In genomic region chr16:1776672-1776955, GRCh38 we compare ENCODE assay signal across 20 cellular contexts. TPM values are rescaled to one million over a fixed set of nuclear protein-coding genes. Genes with fewer than 3 reads are reported as not detected.
DNase-seq lines count a peak whose midpoint lies in the region; ATAC-seq and TF ChIP-seq lines count a peak whose summit lies in the region.
"Had no signal": no experiment of that assay in that cellular context is flagged by ENCODE, and none has a peak within 500 bp of the region (broad histone marks: within the 10 kb centered on the region; RNA-seq: fewer than 3 reads in every experiment).

No MANE protein-coding gene starts in this region.

- no peak overlapping the region for H3K4me2 ChIP-seq in IMR-90 (ENCODE audit: low read depth, low read length)

- CTCF ChIA-PET in IMR-90 (lab: Yijun Ruan, JAX) = no interaction called here

- POLR2A ChIA-PET in IMR-90 (lab: Charles Lee; ENCODE audit: unreplicated experiment) = no interaction called here

- no peak overlapping the region for H3K9ac ChIP-seq in IMR-90 (ENCODE audit: low read depth, low read length)
- H3K9ac ChIP-seq: GM23248 had no signal

- peaks cover 17 to 63% of the 10 kb centered on the region in 2 experiments for H3K79me1 ChIP-seq in IMR-90 (ENCODE audit: low read depth in 1 of 2, low read length in 2 of 2)

- H3K4me1 Mint-ChIP-seq in mesothelial cell of epicardium = peaks cover 19% of the 10 kb centered on the region
- peaks cover 6% of the 10 kb centered on the region for H3K4me1 Mint-ChIP-seq in type B pancreatic cell (ENCODE audit: unreplicated experiment)

- dilution Hi-C loops in IMR-90 (cut with HindIII; ENCODE audit: low sequenced_read_pairs, unreplicated experiment) = no loop called here

- H3K27ac ChIP-seq in left ventricle myocardium inferior (replicated peaks) (no peak overlapping the region), IMR-90 (ENCODE audit: insufficient read depth, low read length) (no peak overlapping the region)
- H3K27ac ChIP-seq: C4-2B, GM23248 had no signal

- H3K36me3 Mint-ChIP-seq in mesothelial cell of epicardium (no peaks in the 10 kb centered on the region), type B pancreatic cell (peaks cover 4% of the 10 kb centered on the region)

- H3K27me3 ChIP-seq in left ventricle myocardium inferior (ENCODE audit: low read depth) = no peaks in the 10 kb centered on the region
- H3K27me3 ChIP-seq in IMR-90 (ENCODE audit: control insufficient read depth, insufficient read depth, low read length) = no peaks in the 10 kb centered on the region

- peak overlapping the region; percentile 51 for H2AFZ ChIP-seq in IMR-90 (replicated peaks; ENCODE audit: low read length, poor library complexity)
- H2AFZ ChIP-seq: GM23248 had no signal

- no peak overlapping the region for H3K14ac ChIP-seq in IMR-90 (replicated peaks; ENCODE audit: low read depth, low read length)

- peak; percentile 49 for DNase-seq in Right ventricle myocardium inferior (ENCODE audit: missing footprints)
- no peak for DNase-seq in left ventricle myocardium inferior
- no peak for DNase-seq in IMR-90
- no peak for DNase-seq in mesothelial cell of epicardium (ENCODE audit: low spot score in 2 of 2, unreplicated experiment in 2 of 2)
- no peak for DNase-seq in type B pancreatic cell (ENCODE audit: extremely low spot score, unreplicated experiment)
- no peak for DNase-seq in foreskin melanocyte
- DNase-seq in GM20000 (ENCODE audit: low spot score) = no peak
- DNase-seq in germinal center (ENCODE audit: low spot score) = no peak
- DNase-seq: DMS79 treated with DMSO at 0.1 percent for 48 hours, GM23248, KBM-7, NCI-H187, NCI-H2107, NCI-H510A, NCI-H748 treated with DMSO at 0.1 percent for 48 hours, OCI-M1, SIG-M5 had no signal

- intact Hi-C loops in Right ventricle myocardium inferior (cut with DNase I) (no loop called here), left ventricle myocardium inferior (cut with micrococcal nuclease) (no loop called here), IMR-90 (cut with micrococcal nuclease) (no loop called here)

- H3K4me3 Mint-ChIP-seq in mesothelial cell of epicardium (peak overlapping the region; percentile 13), type B pancreatic cell (peak overlapping the region; percentile 41)

- H3K23ac ChIP-seq in IMR-90 (ENCODE audit: low read depth, low read length) = no peak overlapping the region

- no peak overlapping the region for H2BK5ac ChIP-seq in IMR-90 (ENCODE audit: low read depth, low read length, poor library complexity, severe bottlenecking)

- no peak overlapping the region for H4K91ac ChIP-seq in IMR-90 (ENCODE audit: insufficient read depth, low read depth, low read length)

- TF ChIP-seq CTCF in left ventricle myocardium inferior (IDR thresholded peaks at IDR 0.05; ENCODE audit: borderline replicate concordance) = no peak
- TF ChIP-seq CTCF in IMR-90 (conservative IDR thresholded peaks at IDR 0.05; ENCODE audit: low read depth, low read length) = no peak
- no peak for TF ChIP-seq CTCF in mesothelial cell of epicardium (IDR thresholded peaks at IDR 0.05; ENCODE audit: unreplicated experiment)
- TF ChIP-seq CTCF in type B pancreatic cell (conservative IDR thresholded peaks at IDR 0.05) = no peak
- no peak for TF ChIP-seq CTCF in GM20000 (IDR thresholded peaks at IDR 0.05; ENCODE audit: extremely low read depth, missing control alignments)

- H3K9me3 Mint-ChIP-seq in mesothelial cell of epicardium (no peaks in the 10 kb centered on the region), type B pancreatic cell (no peaks in the 10 kb centered on the region)

- H3K4me3 ChIP-seq in left ventricle myocardium inferior (no peak overlapping the region), IMR-90 (ENCODE audit: insufficient read depth, low read depth, low read length) (no peak overlapping the region)
- H3K4me3 ChIP-seq: GM23248 had no signal

- TF ChIP-seq POLR2A in IMR-90 (IDR thresholded peaks at IDR 0.05; ENCODE audit: low read depth, low read length) = no peak

- in situ Hi-C loops in IMR-90 (cut with MboI; ENCODE audit: low sequenced_read_pairs) = no loop called here

- H4K8ac ChIP-seq in IMR-90 (ENCODE audit: low read depth in 2 of 2, low read length in 2 of 2) = no peak overlapping the region

- peaks cover 58% of the 10 kb centered on the region for H3K36me3 ChIP-seq in left ventricle myocardium inferior
- H3K36me3 ChIP-seq in IMR-90 (ENCODE audit: control insufficient read depth, insufficient read depth, low read length) = peaks cover 34% of the 10 kb centered on the region

- H2BK120ac ChIP-seq in IMR-90 (ENCODE audit: low read depth, low read length) = no peak overlapping the region

- H4K5ac ChIP-seq in IMR-90 (ENCODE audit: low read depth, low read length) = no peak overlapping the region

- peaks cover 65% of the 10 kb centered on the region for H3K4me1 ChIP-seq in left ventricle myocardium inferior
- peaks cover 16% of the 10 kb centered on the region for H3K4me1 ChIP-seq in IMR-90 (ENCODE audit: control insufficient read depth, insufficient read depth, low read length)

- no peak overlapping the region for H3K4ac ChIP-seq in IMR-90 (ENCODE audit: low read depth, low read length)

- H3K9me1 ChIP-seq in IMR-90 (ENCODE audit: insufficient read depth, low read length) = peaks cover 7% of the 10 kb centered on the region; the same call in 1 of the 2 replicates

- no CpG with 5 or more reads among the region's 13 CpGs for WGBS in IMR-90 (ENCODE audit: extremely low coverage in 2 of 2, insufficient read length in 1 of 2), 2 experiments

- H2AK9ac ChIP-seq in IMR-90 (replicated peaks; ENCODE audit: low read depth, low read length, poor library complexity) = no peak overlapping the region

- no peak overlapping the region for H3K18ac ChIP-seq in IMR-90 (ENCODE audit: low read depth, low read length)

- H3K56ac ChIP-seq in IMR-90 (ENCODE audit: extremely low read depth, insufficient read depth, low read length) = no peak overlapping the region

- no peak overlapping the region for H2BK15ac ChIP-seq in IMR-90 (ENCODE audit: low read depth, low read length)

- BruUV-seq in IMR-90 (replicated peaks; lab: Mats Ljungman, UMichigan) = no TSS peak

- no peak overlapping the region for H2AK5ac ChIP-seq in IMR-90 (ENCODE audit: low read depth, low read length)

- no peaks in the 10 kb centered on the region for H3K27me3 Mint-ChIP-seq in mesothelial cell of epicardium (ENCODE audit: low read depth)
- no peaks in the 10 kb centered on the region for H3K27me3 Mint-ChIP-seq in type B pancreatic cell

- peaks cover 21% of the 10 kb centered on the region for H4K20me1 ChIP-seq in IMR-90 (ENCODE audit: insufficient read depth, low read length)

- ATAC-seq in Right ventricle myocardium inferior = no peak
- ATAC-seq in IMR-90 (ENCODE audit: low read depth) = no peak
- ATAC-seq: HCT116, SK-N-SH treated with all-trans-retinoic acid at 6 μM for 48 hours had no signal

- H3K9me3 ChIP-seq in left ventricle myocardium inferior (replicated peaks) (no peaks in the 10 kb centered on the region), IMR-90 (ENCODE audit: control insufficient read depth, insufficient read depth, low read length) (no peaks in the 10 kb centered on the region)

- TF ChIP-seq RAD21 in IMR-90 (IDR thresholded peaks at IDR 0.05; ENCODE audit: low read length) = no peak

- no peak overlapping the region for H3K27ac Mint-ChIP-seq in mesothelial cell of epicardium
- H3K27ac Mint-ChIP-seq in type B pancreatic cell = peak overlapping the region; percentile 75

- no peak overlapping the region for H2BK20ac ChIP-seq in IMR-90 (ENCODE audit: low read depth, low read length)

RNA-seq across cellular contexts. Expression of gene MRPS34, which starts 3.7 kb away (rescaled TPM):
- total RNA-seq in Right ventricle myocardium inferior (80.8 TPM), left ventricle myocardium inferior (78.0 TPM), IMR-90 (2012; rRNA removed) (68.5 and 73.3 TPM in 2 replicates), mesothelial cell of epicardium (62.2 to 65.3 TPM (median 63.9 TPM) in 3 replicates), type B pancreatic cell (ENCODE audit: low replicate concordance) (95.5 and 97.9 TPM in 2 replicates)
- 80.4 and 87.2 TPM in 2 replicates for polyA plus RNA-seq in IMR-90 (2012; rRNA removed)
- polyA plus RNA-seq in IMR-90 (2012; cell fraction: cytosol; rRNA removed) = 85.4 and 140 TPM in 2 replicates
- 69.2 and 93.1 TPM in 2 replicates for polyA plus RNA-seq in IMR-90 (2012; cell fraction: nucleus; rRNA removed; ENCODE audit: low replicate concordance)

RNA-seq across cellular contexts. Expression of gene EME2, which starts 4.0 kb away (rescaled TPM):
- total RNA-seq in Right ventricle myocardium inferior = 8.2 TPM
- 7.4 TPM for total RNA-seq in left ventricle myocardium inferior
- total RNA-seq in IMR-90 (2012; rRNA removed) = 1.3 and 1.4 TPM in 2 replicates
- 9.6 and 11.1 TPM in 2 replicates for polyA plus RNA-seq in IMR-90 (2012; rRNA removed)
- polyA plus RNA-seq in IMR-90 (2012; cell fraction: cytosol; rRNA removed) = 2.9 and 4.0 TPM in 2 replicates
- polyA plus RNA-seq in IMR-90 (2012; cell fraction: nucleus; rRNA removed; ENCODE audit: low replicate concordance) = 68.1 and 156 TPM in 2 replicates
- 32.3 to 41.5 TPM (median 35.2 TPM) in 3 replicates for total RNA-seq in mesothelial cell of epicardium
- 26.9 and 35.9 TPM in 2 replicates for total RNA-seq in type B pancreatic cell (ENCODE audit: low replicate concordance)

RNA-seq across cellular contexts. Expression of gene NME3, which starts 5.3 kb away (rescaled TPM):
- total RNA-seq in Right ventricle myocardium inferior (33.9 TPM), left ventricle myocardium inferior (37.0 TPM), IMR-90 (2012; rRNA removed) (12.7 and 15.3 TPM in 2 replicates), mesothelial cell of epicardium (56.6 to 58.4 TPM (median 57.7 TPM) in 3 replicates), type B pancreatic cell (ENCODE audit: low replicate concordance) (54.0 and 55.9 TPM in 2 replicates)
- polyA plus RNA-seq in IMR-90 (2012; rRNA removed) = 41.2 and 61.6 TPM in 2 replicates
- 33.9 and 84.6 TPM in 2 replicates for polyA plus RNA-seq in IMR-90 (2012; cell fraction: cytosol; rRNA removed)
- 163 and 393 TPM in 2 replicates for polyA plus RNA-seq in IMR-90 (2012; cell fraction: nucleus; rRNA removed; ENCODE audit: low replicate concordance)

RNA-seq across cellular contexts. Expression of gene SPSB3, which starts 5.8 kb away (rescaled TPM):
- total RNA-seq in Right ventricle myocardium inferior (36.1 TPM), left ventricle myocardium inferior (36.8 TPM), IMR-90 (2012; rRNA removed) (9.1 and 10.6 TPM in 2 replicates), mesothelial cell of epicardium (49.6 to 51.4 TPM (median 50.0 TPM) in 3 replicates), type B pancreatic cell (ENCODE audit: low replicate concordance) (51.2 and 71.3 TPM in 2 replicates)
- 30.8 and 34.0 TPM in 2 replicates for polyA plus RNA-seq in IMR-90 (2012; rRNA removed)
- 24.8 and 37.1 TPM in 2 replicates for polyA plus RNA-seq in IMR-90 (2012; cell fraction: cytosol; rRNA removed)
- polyA plus RNA-seq in IMR-90 (2012; cell fraction: nucleus; rRNA removed; ENCODE audit: low replicate concordance) = 165 and 400 TPM in 2 replicates

RNA-seq across cellular contexts. Expression of gene NUBP2, which starts 6.1 kb away (rescaled TPM):
- total RNA-seq in Right ventricle myocardium inferior = 37.9 TPM
- 36.2 TPM for total RNA-seq in left ventricle myocardium inferior
- total RNA-seq in IMR-90 (2012; rRNA removed) = 51.1 and 131 TPM in 2 replicates
- 62.6 and 75.9 TPM in 2 replicates for polyA plus RNA-seq in IMR-90 (2012; rRNA removed)
- 64.6 and 131 TPM in 2 replicates for polyA plus RNA-seq in IMR-90 (2012; cell fraction: cytosol; rRNA removed)
- 50.7 and 143 TPM in 2 replicates for polyA plus RNA-seq in IMR-90 (2012; cell fraction: nucleus; rRNA removed; ENCODE audit: low replicate concordance)
- 62.9 to 65.3 TPM (median 63.6 TPM) in 3 replicates for total RNA-seq in mesothelial cell of epicardium
- 54.5 and 66.6 TPM in 2 replicates for total RNA-seq in type B pancreatic cell (ENCODE audit: low replicate concordance)
